33 cellular contexts compared by ENCODE assay signal in the genomic region with DNA sequence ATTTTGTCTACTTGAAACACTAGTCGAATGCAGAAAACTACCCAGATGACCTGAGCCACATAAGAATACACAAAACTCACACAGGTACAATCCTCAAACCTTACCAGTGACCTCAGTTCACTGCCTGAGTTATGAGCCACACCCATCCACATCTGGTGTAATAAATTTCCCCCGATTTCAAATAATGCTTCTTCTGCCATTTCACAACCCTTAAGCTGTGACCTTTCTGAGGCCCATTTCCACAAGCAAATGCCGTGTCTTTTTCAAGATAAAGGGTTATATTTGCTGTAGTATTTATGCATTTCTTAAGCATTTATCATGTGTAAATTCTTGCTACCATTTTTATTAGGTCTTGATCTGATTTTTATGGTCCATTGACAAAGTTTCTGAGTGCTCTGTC. TPM values are rescaled to one million over a fixed set of nuclear protein-coding genes. Genes with fewer than 3 reads are reported as not detected.
DNase-seq lines count a peak whose midpoint lies in the region; ATAC-seq, FAIRE-seq and TF ChIP-seq lines count a peak whose summit lies in the region.
"Had no signal": no experiment of that assay in that cellular context is flagged by ENCODE, and none has a peak within 500 bp of the region (broad histone marks: within the 10 kb centered on the region; RNA-seq: fewer than 3 reads in every experiment).

No MANE protein-coding gene starts in this region.

- no peak for FAIRE-seq in GM19239 (lab: Jason Lieb, UNC)
- FAIRE-seq: TTC549 had no signal

- H3K9me3 ChIP-seq in colonic mucosa (no peaks in the 10 kb centered on the region), mucosa of descending colon (no peaks in the 10 kb centered on the region)
- H3K9me3 ChIP-seq: ascending aorta, heart right ventricle, right atrium auricular region, tibial artery had no signal

- ATAC-seq in mucosa of descending colon: peak; percentile 28
- ATAC-seq: heart right ventricle, left cardiac atrium had no signal

- peak overlapping the region in 1 of 2 donors; percentile 22 for H3K9ac ChIP-seq in colonic mucosa (ENCODE audit: low read depth in 2 of 2, low read length in 2 of 2)
- H3K9ac ChIP-seq: parathyroid adenoma had no signal

- H3K27me3 ChIP-seq in colonic mucosa: no peaks in the 10 kb centered on the region
- H3K27me3 ChIP-seq: ascending aorta, heart right ventricle, right atrium auricular region, tibial artery had no signal

- H3K4me3 ChIP-seq in colonic mucosa (no peak overlapping the region), mucosa of descending colon (no peak overlapping the region)
- H3K4me3 ChIP-seq: ascending aorta, heart right ventricle, right atrium auricular region, tibial artery had no signal

- H3K36me3 ChIP-seq in colonic mucosa: no peaks in the 10 kb centered on the region
- H3K36me3 ChIP-seq in mucosa of descending colon (ENCODE audit: low read depth): no peaks in the 10 kb centered on the region
- H3K36me3 ChIP-seq: ascending aorta, heart right ventricle, right atrium auricular region, tibial artery had no signal

- H3K4me1 ChIP-seq in colonic mucosa (no peaks in the 10 kb centered on the region), mucosa of descending colon (ENCODE audit: low read depth) (peaks cover 9% of the 10 kb centered on the region)
- H3K4me1 ChIP-seq: ascending aorta, heart right ventricle, parathyroid adenoma, right atrium auricular region, tibial artery had no signal

- intact Hi-C loops in colonic mucosa (cut with DNase I): no loop called here
- intact Hi-C loops in mucosa of descending colon (cut with DNase I, micrococcal nuclease): no loop called here

- TF ChIP-seq CTCF in colonic mucosa (IDR thresholded peaks at IDR 0.05): no peak
- no peak for TF ChIP-seq CTCF in mucosa of descending colon (IDR thresholded peaks at IDR 0.05)

- DNase-seq in NCI-H69 (lab: John Stamatoyannopoulos, UW) (peak; percentile 75), colonic mucosa (no peak), mucosa of descending colon (peak in 1 of 3 donors; percentile 37), GM19239 (ENCODE audit: insufficient read length, low spot score) (no peak), kidney glomerular epithelial cell (lab: John Stamatoyannopoulos, UW) (no peak), NCI-H1694 treated with DMSO at 0.1 percent for 48 hours (lab: John Stamatoyannopoulos, UW) (no peak)
- no peak for DNase-seq in stimulated activated CD4-positive, alpha-beta T cell treated with anti-CD3 and anti-CD28 coated beads, Interleukin-15, amount 100 ng/mL, for 24 hours
- DNase-seq: activated CD4-positive, alpha-beta T cell treated with anti-CD3 and anti-CD28 coated beads, Interleukin-2, amount 50 U/mL, for 48 hours; activated gamma-delta T cell treated with Interleukin-2 at 50 U/mL for 16 hours; activated T-cell treated with anti-CD3 and anti-CD28 coated beads, Interleukin-2, amount 50 U/mL, for 48 hours; cortex of kidney; effector memory CD4-positive, alpha-beta T cell; erythroblast; foreskin melanocyte; GOT3; heart right ventricle; HFFc6; left cardiac atrium; NCI-H1092; NCI-H187; NCI-H446 treated with DMSO at 0.1 percent for 48 hours; nephron progenitor cell; stimulated activated CD4-positive, alpha-beta T cell treated with anti-CD3 and anti-CD28 coated beads, Interleukin-2, amount 100 ng/mL, for 48 hours; T-helper 1 cell; tibial artery had no signal

- H3K27ac ChIP-seq in colonic mucosa: peak overlapping the region; percentile 88
- H3K27ac ChIP-seq: ascending aorta, heart right ventricle, parathyroid adenoma, right atrium auricular region, RWPE1, tibial artery had no signal

RNA-seq across cellular contexts. Expression of a gene that starts 1.8 kb away (rescaled TPM):
- total RNA-seq in colonic mucosa (10 to 100 TPM; 14.4 to 14.8 TPM), mucosa of descending colon (10 to 100 TPM in 2 of 3 donors, 1 to 10 TPM in 1; 6.1 to 21.1 (median 17.8) TPM)
- total RNA-seq: ascending aorta, HFFc6, HT1080, left cardiac atrium, lung microvascular endothelial cell, right atrium auricular region, SK-MEL-5 had no signal
